Comparison of ENCODE assay signal across 1 cellular context in the genomic region with DNA sequence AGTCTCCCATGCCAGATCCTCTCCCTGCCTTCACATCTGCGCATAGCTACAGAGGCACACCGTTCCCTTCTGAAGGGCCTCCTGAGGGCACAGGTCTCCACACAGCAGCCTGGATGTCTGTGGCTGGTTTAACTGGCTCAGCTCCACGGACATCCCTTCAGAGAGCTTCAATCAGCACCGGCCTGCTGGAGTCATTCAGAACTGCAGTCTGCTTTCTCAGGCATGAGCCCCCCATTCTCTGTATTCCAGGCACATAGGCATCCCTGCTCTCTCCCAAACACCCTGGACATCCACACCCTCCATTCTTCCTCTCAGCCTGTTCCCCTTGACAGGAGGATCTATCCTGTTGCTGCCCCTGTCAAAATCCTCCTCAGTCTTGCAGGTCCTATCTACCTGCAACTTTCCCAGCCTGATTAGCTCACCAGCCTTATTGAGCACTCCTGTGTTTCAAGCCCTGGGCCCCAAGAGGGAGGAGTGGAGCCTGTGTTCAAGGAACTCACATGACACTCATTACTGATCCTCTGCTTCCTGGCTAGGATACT.
TF ChIP-seq lines count a peak whose summit lies in the region.

No MANE protein-coding gene starts in this region.

TF ChIP-seq in HepG2, 621 proteins besides CTCF, POLR2A, EP300 and RAD21 (continued from another document and continues in another):
- TF ChIP-seq, protein P1, sequence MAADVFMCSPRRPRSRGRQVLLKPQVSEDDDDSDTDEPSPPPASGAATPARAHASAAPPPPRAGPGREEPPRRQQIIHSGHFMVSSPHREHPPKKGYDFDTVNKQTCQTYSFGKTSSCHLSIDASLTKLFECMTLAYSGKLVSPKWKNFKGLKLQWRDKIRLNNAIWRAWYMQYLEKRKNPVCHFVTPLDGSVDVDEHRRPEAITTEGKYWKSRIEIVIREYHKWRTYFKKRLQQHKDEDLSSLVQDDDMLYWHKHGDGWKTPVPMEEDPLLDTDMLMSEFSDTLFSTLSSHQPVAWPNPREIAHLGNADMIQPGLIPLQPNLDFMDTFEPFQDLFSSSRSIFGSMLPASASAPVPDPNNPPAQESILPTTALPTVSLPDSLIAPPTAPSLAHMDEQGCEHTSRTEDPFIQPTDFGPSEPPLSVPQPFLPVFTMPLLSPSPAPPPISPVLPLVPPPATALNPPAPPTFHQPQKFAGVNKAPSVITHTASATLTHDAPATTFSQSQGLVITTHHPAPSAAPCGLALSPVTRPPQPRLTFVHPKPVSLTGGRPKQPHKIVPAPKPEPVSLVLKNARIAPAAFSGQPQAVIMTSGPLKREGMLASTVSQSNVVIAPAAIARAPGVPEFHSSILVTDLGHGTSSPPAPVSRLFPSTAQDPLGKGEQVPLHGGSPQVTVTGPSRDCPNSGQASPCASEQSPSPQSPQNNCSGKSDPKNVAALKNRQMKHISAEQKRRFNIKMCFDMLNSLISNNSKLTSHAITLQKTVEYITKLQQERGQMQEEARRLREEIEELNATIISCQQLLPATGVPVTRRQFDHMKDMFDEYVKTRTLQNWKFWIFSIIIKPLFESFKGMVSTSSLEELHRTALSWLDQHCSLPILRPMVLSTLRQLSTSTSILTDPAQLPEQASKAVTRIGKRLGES (CRISPR knock-in tag; IDR thresholded peaks at IDR 0.05; ENCODE audit: borderline replicate concordance), result no peak
- TF ChIP-seq HNRNPK (IDR thresholded peaks at IDR 0.05; ENCODE audit: low read depth, low read length, poor library complexity, severe bottlenecking), result no peak
- no peak for TF ChIP-seq MBD4 (IDR thresholded peaks at IDR 0.05; ENCODE audit: borderline replicate concordance, low read length)
- TF ChIP-seq PHF21A (CRISPR knock-in tag; IDR thresholded peaks at IDR 0.05), result no peak
- no peak for TF ChIP-seq MED13 (CRISPR knock-in tag; IDR thresholded peaks at IDR 0.05)
- peak; percentile 55 for TF ChIP-seq NCOA2 (CRISPR knock-in tag; IDR thresholded peaks at IDR 0.05)
- TF ChIP-seq KLF15 (CRISPR knock-in tag; IDR thresholded peaks at IDR 0.05; ENCODE audit: borderline replicate concordance), result no peak
- TF ChIP-seq SRY (CRISPR knock-in tag; IDR thresholded peaks at IDR 0.05), result no peak
- TF ChIP-seq KMT2A (CRISPR knock-in tag; IDR thresholded peaks at IDR 0.05), result 0 out of 2 replicates have a peak, but pooled peaks have one; percentile 37
- no peak for TF ChIP-seq HHEX (CRISPR knock-in tag; IDR thresholded peaks at IDR 0.05)
- no peak for TF ChIP-seq TOPORS (CRISPR knock-in tag; IDR thresholded peaks at IDR 0.05)
- TF ChIP-seq GPN1 (CRISPR knock-in tag; IDR thresholded peaks at IDR 0.05; ENCODE audit: borderline replicate concordance), result no peak
- no peak for TF ChIP-seq ZIK1 (CRISPR knock-in tag; IDR thresholded peaks at IDR 0.05; ENCODE audit: borderline replicate concordance, low read depth)
- peak; percentile 8; the same call in 1 of the 2 replicates for TF ChIP-seq RXRB (CRISPR knock-in tag; IDR thresholded peaks at IDR 0.05; ENCODE audit: borderline replicate concordance)
- TF ChIP-seq MTA3 (CRISPR knock-in tag; IDR thresholded peaks at IDR 0.05), result no peak
- no peak for TF ChIP-seq MEIS1 (CRISPR knock-in tag; IDR thresholded peaks at IDR 0.05; ENCODE audit: borderline replicate concordance)
- no peak for TF ChIP-seq PPARG (CRISPR knock-in tag; conservative IDR thresholded peaks at IDR 0.05)
- TF ChIP-seq ZNF446 (CRISPR knock-in tag; IDR thresholded peaks at IDR 0.05), result no peak
- TF ChIP-seq SIX4 (CRISPR knock-in tag; IDR thresholded peaks at IDR 0.05), result peak; percentile 9; the same call in 1 of the 2 replicates
- TF ChIP-seq DPF2 (CRISPR knock-in tag; IDR thresholded peaks at IDR 0.05; ENCODE audit: borderline replicate concordance, low read depth), result peak; percentile 46; the same call in 1 of the 2 replicates
- TF ChIP-seq, protein P2, sequence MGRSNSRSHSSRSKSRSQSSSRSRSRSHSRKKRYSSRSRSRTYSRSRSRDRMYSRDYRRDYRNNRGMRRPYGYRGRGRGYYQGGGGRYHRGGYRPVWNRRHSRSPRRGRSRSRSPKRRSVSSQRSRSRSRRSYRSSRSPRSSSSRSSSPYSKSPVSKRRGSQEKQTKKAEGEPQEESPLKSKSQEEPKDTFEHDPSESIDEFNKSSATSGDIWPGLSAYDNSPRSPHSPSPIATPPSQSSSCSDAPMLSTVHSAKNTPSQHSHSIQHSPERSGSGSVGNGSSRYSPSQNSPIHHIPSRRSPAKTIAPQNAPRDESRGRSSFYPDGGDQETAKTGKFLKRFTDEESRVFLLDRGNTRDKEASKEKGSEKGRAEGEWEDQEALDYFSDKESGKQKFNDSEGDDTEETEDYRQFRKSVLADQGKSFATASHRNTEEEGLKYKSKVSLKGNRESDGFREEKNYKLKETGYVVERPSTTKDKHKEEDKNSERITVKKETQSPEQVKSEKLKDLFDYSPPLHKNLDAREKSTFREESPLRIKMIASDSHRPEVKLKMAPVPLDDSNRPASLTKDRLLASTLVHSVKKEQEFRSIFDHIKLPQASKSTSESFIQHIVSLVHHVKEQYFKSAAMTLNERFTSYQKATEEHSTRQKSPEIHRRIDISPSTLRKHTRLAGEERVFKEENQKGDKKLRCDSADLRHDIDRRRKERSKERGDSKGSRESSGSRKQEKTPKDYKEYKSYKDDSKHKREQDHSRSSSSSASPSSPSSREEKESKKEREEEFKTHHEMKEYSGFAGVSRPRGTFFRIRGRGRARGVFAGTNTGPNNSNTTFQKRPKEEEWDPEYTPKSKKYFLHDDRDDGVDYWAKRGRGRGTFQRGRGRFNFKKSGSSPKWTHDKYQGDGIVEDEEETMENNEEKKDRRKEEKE (IDR thresholded peaks at IDR 0.05), result no peak
- TF ChIP-seq FOSL2 (CRISPR knock-in tag; IDR thresholded peaks at IDR 0.05), result peak; percentile 20; the same call in 1 of the 2 replicates
- TF ChIP-seq, protein P3, sequence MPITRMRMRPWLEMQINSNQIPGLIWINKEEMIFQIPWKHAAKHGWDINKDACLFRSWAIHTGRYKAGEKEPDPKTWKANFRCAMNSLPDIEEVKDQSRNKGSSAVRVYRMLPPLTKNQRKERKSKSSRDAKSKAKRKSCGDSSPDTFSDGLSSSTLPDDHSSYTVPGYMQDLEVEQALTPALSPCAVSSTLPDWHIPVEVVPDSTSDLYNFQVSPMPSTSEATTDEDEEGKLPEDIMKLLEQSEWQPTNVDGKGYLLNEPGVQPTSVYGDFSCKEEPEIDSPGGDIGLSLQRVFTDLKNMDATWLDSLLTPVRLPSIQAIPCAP (CRISPR knock-in tag; IDR thresholded peaks at IDR 0.05; ENCODE audit: low read depth), result no peak
- TF ChIP-seq, protein P4, sequence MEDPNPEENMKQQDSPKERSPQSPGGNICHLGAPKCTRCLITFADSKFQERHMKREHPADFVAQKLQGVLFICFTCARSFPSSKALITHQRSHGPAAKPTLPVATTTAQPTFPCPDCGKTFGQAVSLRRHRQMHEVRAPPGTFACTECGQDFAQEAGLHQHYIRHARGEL (CRISPR knock-in tag; IDR thresholded peaks at IDR 0.05), result no peak
- TF ChIP-seq SSRP1 (CRISPR knock-in tag; IDR thresholded peaks at IDR 0.05), result no peak
- TF ChIP-seq, protein P5, sequence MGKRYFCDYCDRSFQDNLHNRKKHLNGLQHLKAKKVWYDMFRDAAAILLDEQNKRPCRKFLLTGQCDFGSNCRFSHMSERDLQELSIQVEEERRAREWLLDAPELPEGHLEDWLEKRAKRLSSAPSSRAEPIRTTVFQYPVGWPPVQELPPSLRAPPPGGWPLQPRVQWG (CRISPR knock-in tag; IDR thresholded peaks at IDR 0.05; ENCODE audit: borderline replicate concordance, low read depth), result no peak
- TF ChIP-seq, protein P6, sequence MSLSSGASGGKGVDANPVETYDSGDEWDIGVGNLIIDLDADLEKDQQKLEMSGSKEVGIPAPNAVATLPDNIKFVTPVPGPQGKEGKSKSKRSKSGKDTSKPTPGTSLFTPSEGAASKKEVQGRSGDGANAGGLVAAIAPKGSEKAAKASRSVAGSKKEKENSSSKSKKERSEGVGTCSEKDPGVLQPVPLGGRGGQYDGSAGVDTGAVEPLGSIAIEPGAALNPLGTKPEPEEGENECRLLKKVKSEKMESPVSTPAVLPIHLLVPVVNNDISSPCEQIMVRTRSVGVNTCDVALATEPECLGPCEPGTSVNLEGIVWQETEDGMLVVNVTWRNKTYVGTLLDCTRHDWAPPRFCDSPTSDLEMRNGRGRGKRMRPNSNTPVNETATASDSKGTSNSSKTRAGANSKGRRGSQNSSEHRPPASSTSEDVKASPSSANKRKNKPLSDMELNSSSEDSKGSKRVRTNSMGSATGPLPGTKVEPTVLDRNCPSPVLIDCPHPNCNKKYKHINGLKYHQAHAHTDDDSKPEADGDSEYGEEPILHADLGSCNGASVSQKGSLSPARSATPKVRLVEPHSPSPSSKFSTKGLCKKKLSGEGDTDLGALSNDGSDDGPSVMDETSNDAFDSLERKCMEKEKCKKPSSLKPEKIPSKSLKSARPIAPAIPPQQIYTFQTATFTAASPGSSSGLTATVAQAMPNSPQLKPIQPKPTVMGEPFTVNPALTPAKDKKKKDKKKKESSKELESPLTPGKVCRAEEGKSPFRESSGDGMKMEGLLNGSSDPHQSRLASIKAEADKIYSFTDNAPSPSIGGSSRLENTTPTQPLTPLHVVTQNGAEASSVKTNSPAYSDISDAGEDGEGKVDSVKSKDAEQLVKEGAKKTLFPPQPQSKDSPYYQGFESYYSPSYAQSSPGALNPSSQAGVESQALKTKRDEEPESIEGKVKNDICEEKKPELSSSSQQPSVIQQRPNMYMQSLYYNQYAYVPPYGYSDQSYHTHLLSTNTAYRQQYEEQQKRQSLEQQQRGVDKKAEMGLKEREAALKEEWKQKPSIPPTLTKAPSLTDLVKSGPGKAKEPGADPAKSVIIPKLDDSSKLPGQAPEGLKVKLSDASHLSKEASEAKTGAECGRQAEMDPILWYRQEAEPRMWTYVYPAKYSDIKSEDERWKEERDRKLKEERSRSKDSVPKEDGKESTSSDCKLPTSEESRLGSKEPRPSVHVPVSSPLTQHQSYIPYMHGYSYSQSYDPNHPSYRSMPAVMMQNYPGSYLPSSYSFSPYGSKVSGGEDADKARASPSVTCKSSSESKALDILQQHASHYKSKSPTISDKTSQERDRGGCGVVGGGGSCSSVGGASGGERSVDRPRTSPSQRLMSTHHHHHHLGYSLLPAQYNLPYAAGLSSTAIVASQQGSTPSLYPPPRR (CRISPR knock-in tag; IDR thresholded peaks at IDR 0.05; ENCODE audit: borderline replicate concordance), result no peak
- TF ChIP-seq NCOR1 (IDR thresholded peaks at IDR 0.05; ENCODE audit: borderline replicate concordance, low read length), result no peak
- TF ChIP-seq ZNF713 (CRISPR knock-in tag; IDR thresholded peaks at IDR 0.05), result no peak
- TF ChIP-seq, protein P7, sequence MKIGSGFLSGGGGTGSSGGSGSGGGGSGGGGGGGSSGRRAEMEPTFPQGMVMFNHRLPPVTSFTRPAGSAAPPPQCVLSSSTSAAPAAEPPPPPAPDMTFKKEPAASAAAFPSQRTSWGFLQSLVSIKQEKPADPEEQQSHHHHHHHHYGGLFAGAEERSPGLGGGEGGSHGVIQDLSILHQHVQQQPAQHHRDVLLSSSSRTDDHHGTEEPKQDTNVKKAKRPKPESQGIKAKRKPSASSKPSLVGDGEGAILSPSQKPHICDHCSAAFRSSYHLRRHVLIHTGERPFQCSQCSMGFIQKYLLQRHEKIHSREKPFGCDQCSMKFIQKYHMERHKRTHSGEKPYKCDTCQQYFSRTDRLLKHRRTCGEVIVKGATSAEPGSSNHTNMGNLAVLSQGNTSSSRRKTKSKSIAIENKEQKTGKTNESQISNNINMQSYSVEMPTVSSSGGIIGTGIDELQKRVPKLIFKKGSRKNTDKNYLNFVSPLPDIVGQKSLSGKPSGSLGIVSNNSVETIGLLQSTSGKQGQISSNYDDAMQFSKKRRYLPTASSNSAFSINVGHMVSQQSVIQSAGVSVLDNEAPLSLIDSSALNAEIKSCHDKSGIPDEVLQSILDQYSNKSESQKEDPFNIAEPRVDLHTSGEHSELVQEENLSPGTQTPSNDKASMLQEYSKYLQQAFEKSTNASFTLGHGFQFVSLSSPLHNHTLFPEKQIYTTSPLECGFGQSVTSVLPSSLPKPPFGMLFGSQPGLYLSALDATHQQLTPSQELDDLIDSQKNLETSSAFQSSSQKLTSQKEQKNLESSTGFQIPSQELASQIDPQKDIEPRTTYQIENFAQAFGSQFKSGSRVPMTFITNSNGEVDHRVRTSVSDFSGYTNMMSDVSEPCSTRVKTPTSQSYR (CRISPR knock-in tag; IDR thresholded peaks at IDR 0.05; ENCODE audit: borderline replicate concordance), result no peak
- TF ChIP-seq, protein P8, sequence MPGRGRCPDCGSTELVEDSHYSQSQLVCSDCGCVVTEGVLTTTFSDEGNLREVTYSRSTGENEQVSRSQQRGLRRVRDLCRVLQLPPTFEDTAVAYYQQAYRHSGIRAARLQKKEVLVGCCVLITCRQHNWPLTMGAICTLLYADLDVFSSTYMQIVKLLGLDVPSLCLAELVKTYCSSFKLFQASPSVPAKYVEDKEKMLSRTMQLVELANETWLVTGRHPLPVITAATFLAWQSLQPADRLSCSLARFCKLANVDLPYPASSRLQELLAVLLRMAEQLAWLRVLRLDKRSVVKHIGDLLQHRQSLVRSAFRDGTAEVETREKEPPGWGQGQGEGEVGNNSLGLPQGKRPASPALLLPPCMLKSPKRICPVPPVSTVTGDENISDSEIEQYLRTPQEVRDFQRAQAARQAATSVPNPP (CRISPR knock-in tag; IDR thresholded peaks at IDR 0.05), result no peak
- TF ChIP-seq ZNF777 (CRISPR knock-in tag; IDR thresholded peaks at IDR 0.05), result no peak
- TF ChIP-seq POLR2AphosphoS5 (IDR thresholded peaks at IDR 0.05; ENCODE audit: low read depth, low read length), result no peak; the same call in 1 of the 2 replicates
- TF ChIP-seq, protein P9, sequence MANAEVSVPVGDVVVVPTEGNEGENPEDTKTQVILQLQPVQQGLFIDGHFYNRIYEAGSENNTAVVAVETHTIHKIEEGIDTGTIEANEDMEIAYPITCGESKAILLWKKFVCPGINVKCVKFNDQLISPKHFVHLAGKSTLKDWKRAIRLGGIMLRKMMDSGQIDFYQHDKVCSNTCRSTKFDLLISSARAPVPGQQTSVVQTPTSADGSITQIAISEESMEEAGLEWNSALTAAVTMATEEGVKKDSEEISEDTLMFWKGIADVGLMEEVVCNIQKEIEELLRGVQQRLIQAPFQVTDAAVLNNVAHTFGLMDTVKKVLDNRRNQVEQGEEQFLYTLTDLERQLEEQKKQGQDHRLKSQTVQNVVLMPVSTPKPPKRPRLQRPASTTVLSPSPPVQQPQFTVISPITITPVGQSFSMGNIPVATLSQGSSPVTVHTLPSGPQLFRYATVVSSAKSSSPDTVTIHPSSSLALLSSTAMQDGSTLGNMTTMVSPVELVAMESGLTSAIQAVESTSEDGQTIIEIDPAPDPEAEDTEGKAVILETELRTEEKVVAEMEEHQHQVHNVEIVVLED (CRISPR knock-in tag; IDR thresholded peaks at IDR 0.05; ENCODE audit: borderline replicate concordance), result peak; percentile 64; the same call in 1 of the 2 replicates
- no peak for TF ChIP-seq ZNF737 (CRISPR knock-in tag; IDR thresholded peaks at IDR 0.05; ENCODE audit: borderline replicate concordance)
- no peak for TF ChIP-seq SIN3A (IDR thresholded peaks at IDR 0.05; ENCODE audit: borderline replicate concordance, low read depth, low read length)
- TF ChIP-seq ZNF672 (CRISPR knock-in tag; IDR thresholded peaks at IDR 0.05), result no peak
- TF ChIP-seq NR2F6 (IDR thresholded peaks at IDR 0.05), result no peak
- TF ChIP-seq NR2F6 (CRISPR knock-in tag; IDR thresholded peaks at IDR 0.05), result peak; percentile 53
- no peak for TF ChIP-seq CBX1 (IDR thresholded peaks at IDR 0.05; ENCODE audit: low read depth)
- TF ChIP-seq MXD4 (CRISPR knock-in tag; IDR thresholded peaks at IDR 0.05), result peak; percentile 74; the same call in 1 of the 2 replicates
- no peak for TF ChIP-seq FLYWCH1 (CRISPR knock-in tag; IDR thresholded peaks at IDR 0.05)
- TF ChIP-seq CHCHD3 (CRISPR knock-in tag; IDR thresholded peaks at IDR 0.05), result no peak
- TF ChIP-seq GTF2F1 (IDR thresholded peaks at IDR 0.05; ENCODE audit: low read length), result no peak
- TF ChIP-seq MIER2 (CRISPR knock-in tag; IDR thresholded peaks at IDR 0.05), result no peak
- TF ChIP-seq ZNF878 (CRISPR knock-in tag; IDR thresholded peaks at IDR 0.05), result no peak
- TF ChIP-seq ZNF337 (CRISPR knock-in tag; IDR thresholded peaks at IDR 0.05; ENCODE audit: borderline replicate concordance, low read depth), result peak; percentile 83; the same call in 1 of the 2 replicates
- TF ChIP-seq ZNF468 (CRISPR knock-in tag; IDR thresholded peaks at IDR 0.05), result no peak
